Comparison of ENCODE assay signal across 9 cellular contexts in genomic region chr19:39351537-39352037, GRCh38. TPM values are rescaled to one million over a fixed set of nuclear protein-coding genes. Genes with fewer than 3 reads are reported as not detected.
DNase-seq lines count a peak whose midpoint lies in the region; ATAC-seq and TF ChIP-seq lines count a peak whose summit lies in the region.
"Had no signal": no experiment of that assay in that cellular context is flagged by ENCODE, and none has a peak within 500 bp of the region (broad histone marks: within the 10 kb centered on the region; RNA-seq: fewer than 3 reads in every experiment).

No MANE protein-coding gene starts in this region.

- H3K27me3 Mint-ChIP-seq in activated T-helper 2 cell treated with anti-CD3 and anti-CD28 coated beads, Interferon-gamma antibody, Interleukin-2, Interleukin-4, amounts not matched to agents 10 μg/mL and 5 μg/mL and 100 μg/mL, durations not matched to agents 14 hours and 24 hours and 36 hours (ENCODE audit: low read depth) = no peaks in the 10 kb centered on the region

- no peaks in the 10 kb centered on the region for H3K9me3 ChIP-seq in osteoblast (ENCODE audit: low read depth, low read length)

- H3K4me2 ChIP-seq in osteoblast (ENCODE audit: insufficient read depth, low read length) = peak overlapping the region; percentile 65

- peaks cover 39% of the 10 kb centered on the region for H3K4me1 ChIP-seq in osteoblast (ENCODE audit: insufficient read depth, low read length)

- H3K27ac ChIP-seq in osteoblast (ENCODE audit: low read depth, low read length) = peak overlapping the region; percentile 60

- no peak overlapping the region for H3K4me3 Mint-ChIP-seq in activated T-helper 2 cell treated with anti-CD3 and anti-CD28 coated beads, Interferon-gamma antibody, Interleukin-2, Interleukin-4, amounts not matched to agents 10 μg/mL and 5 μg/mL and 100 μg/mL, durations not matched to agents 14 hours and 24 hours and 36 hours (ENCODE audit: low read depth)

- peaks cover 38% of the 10 kb centered on the region for H3K4me1 Mint-ChIP-seq in activated T-helper 2 cell treated with anti-CD3 and anti-CD28 coated beads, Interferon-gamma antibody, Interleukin-2, Interleukin-4, amounts not matched to agents 10 μg/mL and 5 μg/mL and 100 μg/mL, durations not matched to agents 14 hours and 24 hours and 36 hours (ENCODE audit: low read depth)

- no peak overlapping the region for H3K4me3 ChIP-seq in osteoblast (ENCODE audit: insufficient read depth, low read length)

- peak; percentile 52 for DNase-seq in activated T-helper 2 cell treated with anti-CD3 and anti-CD28 coated beads, Interferon-gamma antibody, Interleukin-2, Interleukin-4, amounts not matched to agents 10 μg/mL and 5 μg/mL and 100 μg/mL, durations not matched to agents 14 hours and 24 hours and 36 hours (ENCODE audit: low spot score)
- DNase-seq in osteoblast (ENCODE audit: insufficient read length, low spot score, missing footprints) = peak; percentile 88
- DNase-seq in GF-D8 (lab: John Stamatoyannopoulos, UW) = no peak
- DNase-seq in NCI-H146 treated with DMSO at 0.1 percent for 48 hours (lab: John Stamatoyannopoulos, UW; ENCODE audit: unreplicated experiment) = no peak
- DNase-seq in pons (ENCODE audit: low spot score) = no peak
- DNase-seq in NCI-H2227 (lab: John Stamatoyannopoulos, UW; ENCODE audit: unreplicated experiment) = no peak
- DNase-seq: activated gamma-delta T cell had no signal

- peaks cover 62% of the 10 kb centered on the region for H3K36me3 Mint-ChIP-seq in activated T-helper 2 cell treated with anti-CD3 and anti-CD28 coated beads, Interferon-gamma antibody, Interleukin-2, Interleukin-4, amounts not matched to agents 10 μg/mL and 5 μg/mL and 100 μg/mL, durations not matched to agents 14 hours and 24 hours and 36 hours (ENCODE audit: low read depth)

- H3K27ac Mint-ChIP-seq in activated T-helper 2 cell treated with anti-CD3 and anti-CD28 coated beads, Interferon-gamma antibody, Interleukin-2, Interleukin-4, amounts not matched to agents 10 μg/mL and 5 μg/mL and 100 μg/mL, durations not matched to agents 14 hours and 24 hours and 36 hours = peak overlapping the region; percentile 91

- no peaks in the 10 kb centered on the region for H3K9me3 Mint-ChIP-seq in activated T-helper 2 cell treated with anti-CD3 and anti-CD28 coated beads, Interferon-gamma antibody, Interleukin-2, Interleukin-4, amounts not matched to agents 10 μg/mL and 5 μg/mL and 100 μg/mL, durations not matched to agents 14 hours and 24 hours and 36 hours

- intact Hi-C loops in activated T-helper 2 cell treated with anti-CD3 and anti-CD28 coated beads, Interferon-gamma antibody, Interleukin-2, Interleukin-4, amounts not matched to agents 10 μg/mL and 5 μg/mL and 100 μg/mL, durations not matched to agents 14 hours and 24 hours and 36 hours (cut with micrococcal nuclease) = loop anchor here (2.0 kb wide), 1 partner anchor 61 kb away; the partner anchor contains the start of gene PLEKHG2

- peaks cover 39% of the 10 kb centered on the region for H4K20me1 ChIP-seq in osteoblast (ENCODE audit: insufficient read depth, low read length)

- TF ChIP-seq CTCF in GM12874 (IDR thresholded peaks at IDR 0.05; ENCODE audit: insufficient read depth, low read depth, low read length) (0 out of 2 replicates have a peak, but pooled peaks have one; percentile 10), osteoblast (IDR thresholded peaks at IDR 0.05; ENCODE audit: extremely low read depth, low read depth, low read length) (peak; percentile 21)

- H3K27me3 ChIP-seq in osteoblast (ENCODE audit: insufficient read depth, low read length) = no peaks in the 10 kb centered on the region

- H3K79me2 ChIP-seq in osteoblast (ENCODE audit: insufficient read depth, low read length) = peaks cover 86% of the 10 kb centered on the region

- H3K36me3 ChIP-seq in osteoblast (ENCODE audit: insufficient read depth, low read length) = peaks cover 62% of the 10 kb centered on the region

- peak; percentile 84 for ATAC-seq in HG02571 (IDR thresholded peaks at IDR 0.05; ENCODE audit: unreplicated experiment)

- no peak overlapping the region for H2AFZ ChIP-seq in osteoblast (ENCODE audit: low read length)

RNA-seq across cellular contexts. Expression of gene SAMD4B, which starts 9.4 kb away (rescaled TPM):
- total RNA-seq in activated T-helper 2 cell treated with anti-CD3 and anti-CD28 coated beads, Interferon-gamma antibody, Interleukin-2, Interleukin-4, amounts not matched to agents 10 μg/mL and 5 μg/mL and 100 μg/mL, durations not matched to agents 14 hours and 24 hours and 36 hours = 64.0 TPM in 2 replicates
- total RNA-seq in osteoblast = 85.0 and 85.5 TPM in 2 replicates

RNA-seq across cellular contexts. Expression of gene GMFG, which starts 15.7 kb away (rescaled TPM):
- 350 and 364 TPM in 2 replicates for total RNA-seq in activated T-helper 2 cell treated with anti-CD3 and anti-CD28 coated beads, Interferon-gamma antibody, Interleukin-2, Interleukin-4, amounts not matched to agents 10 μg/mL and 5 μg/mL and 100 μg/mL, durations not matched to agents 14 hours and 24 hours and 36 hours
- 0.36 and 2.7 TPM in 2 replicates for total RNA-seq in osteoblast

RNA-seq across cellular contexts. Expression of gene LRFN1, which starts 30.9 kb away (rescaled TPM):
- 4.4 and 4.5 TPM in 2 replicates for total RNA-seq in activated T-helper 2 cell treated with anti-CD3 and anti-CD28 coated beads, Interferon-gamma antibody, Interleukin-2, Interleukin-4, amounts not matched to agents 10 μg/mL and 5 μg/mL and 100 μg/mL, durations not matched to agents 14 hours and 24 hours and 36 hours
- total RNA-seq in osteoblast = under 0.01 and 0.36 TPM in 2 replicates

RNA-seq across cellular contexts. Expression of gene PAF1, which starts 39.3 kb away (rescaled TPM):
- 49.5 and 51.1 TPM in 2 replicates for total RNA-seq in activated T-helper 2 cell treated with anti-CD3 and anti-CD28 coated beads, Interferon-gamma antibody, Interleukin-2, Interleukin-4, amounts not matched to agents 10 μg/mL and 5 μg/mL and 100 μg/mL, durations not matched to agents 14 hours and 24 hours and 36 hours
- total RNA-seq in osteoblast = 29.3 and 29.8 TPM in 2 replicates

RNA-seq across cellular contexts. Expression of gene MED29, which starts 39.6 kb away (rescaled TPM):
- 32.3 and 34.7 TPM in 2 replicates for total RNA-seq in activated T-helper 2 cell treated with anti-CD3 and anti-CD28 coated beads, Interferon-gamma antibody, Interleukin-2, Interleukin-4, amounts not matched to agents 10 μg/mL and 5 μg/mL and 100 μg/mL, durations not matched to agents 14 hours and 24 hours and 36 hours
- total RNA-seq in osteoblast = 19.9 and 23.0 TPM in 2 replicates

Comparison
In these comparisons a context has a peak if more than half of its experiments do, and no peak if none do; other contexts are left out.
1. DNase-seq: peak in activated T-helper 2 cell treated with anti-CD3 and anti-CD28 coated beads, Interferon-gamma antibody, Interleukin-2, Interleukin-4, amounts not matched to agents 10 μg/mL and 5 μg/mL and 100 μg/mL, durations not matched to agents 14 hours and 24 hours and 36 hours (single experiment) and osteoblast (single experiment); none in GF-D8 (single experiment), NCI-H146 treated with DMSO at 0.1 percent for 48 hours (single experiment), pons (single experiment) and NCI-H2227 (single experiment).
2. RNA of gene GMFG, which starts 15.7 kb away (total RNA-seq): 350 to 364 TPM in activated T-helper 2 cell treated with anti-CD3 and anti-CD28 coated beads, Interferon-gamma antibody, Interleukin-2, Interleukin-4, amounts not matched to agents 10 μg/mL and 5 μg/mL and 100 μg/mL, durations not matched to agents 14 hours and 24 hours and 36 hours; 0.36 to 2.7 TPM in osteoblast; every median in the first group is over 10 times any median in the second.